In the genomic region with DNA sequence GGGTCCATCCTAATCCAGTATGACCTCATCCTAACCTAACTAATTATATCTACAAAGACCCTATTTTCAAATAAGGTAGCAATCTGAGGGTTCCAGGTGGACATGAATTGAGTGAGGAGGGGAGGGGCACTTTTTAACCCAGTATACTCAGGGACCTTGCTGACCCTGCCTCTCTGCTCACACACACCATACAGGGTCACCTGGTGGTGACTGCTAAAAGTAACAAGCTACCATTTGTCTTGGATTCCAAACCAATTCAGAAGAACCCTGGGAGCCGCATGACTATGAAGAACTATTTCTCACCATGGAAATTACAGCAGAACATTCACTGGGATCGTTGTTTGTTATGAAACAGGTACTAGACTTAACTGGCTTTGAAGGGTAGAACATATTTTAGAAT, we compare ENCODE assay signal across 19 cellular contexts.
"Had no signal": no experiment of that assay in that cellular context is flagged by ENCODE, and none has a peak within 500 bp of the region (broad histone marks: within the 10 kb centered on the region; RNA-seq: fewer than 3 reads in every experiment).

No MANE protein-coding gene starts in this region.

- H3K27me3 ChIP-seq: MG63 had no signal

- H3K4me3 ChIP-seq: MG63 had no signal

- H3K36me3 ChIP-seq: MG63 had no signal

- DNase-seq: KBM-7, MG63, NCI-H1092, NCI-H1105 treated with DMSO at 0.1 percent for 48 hours, NCI-H1417 treated with DMSO at 0.1 percent for 48 hours, NCI-H146, NCI-H1694 treated with DMSO at 0.1 percent for 48 hours, NCI-H1930, NCI-H2081, NCI-H2107, NCI-H2227 treated with DMSO at 0.1 percent for 48 hours, NCI-H524, NCI-H526 treated with DMSO at 0.1 percent for 48 hours, NCI-H748 treated with DMSO at 0.1 percent for 48 hours, Right ventricle myocardium superior, RPMI8226, SIG-M5 had no signal

- FAIRE-seq: RCC 7860 had no signal

- ATAC-seq: SK-N-SH treated with all-trans-retinoic acid at 6 μM for 48 hours had no signal

- H3K9me3 ChIP-seq: MG63 had no signal
